In the genomic region with DNA sequence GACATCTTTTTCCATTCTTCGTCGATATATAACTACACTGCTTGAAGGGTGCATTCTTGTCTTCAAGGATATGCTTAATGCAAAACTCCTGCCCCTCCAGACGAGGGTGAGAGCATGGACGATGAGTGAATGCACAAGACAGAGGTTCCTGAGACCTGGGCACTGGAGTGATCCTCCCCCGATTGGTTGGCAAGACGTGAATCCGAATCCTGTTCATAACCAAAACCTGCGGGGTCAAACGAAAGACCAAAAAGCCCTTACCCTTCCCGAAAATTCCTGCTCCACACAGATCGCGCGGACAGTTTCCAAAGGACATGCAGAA, we compare ENCODE assay signal across 8 cellular contexts. TPM values are rescaled to one million over a fixed set of nuclear protein-coding genes. Genes with fewer than 3 reads are reported as not detected.
DNase-seq lines count a peak whose midpoint lies in the region; ATAC-seq and TF ChIP-seq lines count a peak whose summit lies in the region.

No MANE protein-coding gene starts in this region.

- H3K4me1 ChIP-seq in GM23338 (ENCODE audit: insufficient read depth) (no peaks in the 10 kb centered on the region; the same call in 1 of the 2 replicates), rectal smooth muscle tissue (ENCODE audit: control insufficient read depth, insufficient read depth, low read length) (peaks cover 5% of the 10 kb centered on the region)

- H3K4me1 Mint-ChIP-seq in GM23338 (peaks cover 16% of the 10 kb centered on the region), glutamatergic neuron (ENCODE audit: low read depth, unreplicated experiment) (peaks cover 17% of the 10 kb centered on the region)
- peaks cover 45% of the 10 kb centered on the region for H3K4me1 Mint-ChIP-seq in activated CD4-positive, alpha-beta memory T cell treated with anti-CD3 and anti-CD28 coated beads for 36 hours (ENCODE audit: low read depth)

- CTCF ChIA-PET in AG04449 (lab: Yijun Ruan, JAX): no interaction called here
- CTCF ChIA-PET in activated CD4-positive, alpha-beta memory T cell treated with anti-CD3 and anti-CD28 coated beads for 36 hours (lab: Charles Lee): interaction anchor here (1.4 to 2.5 kb wide), 2 partner anchors 11 to 114 kb away, joined by 4 to 9 read pairs; no protein-coding TSS in a partner anchor

- H3K27me3 Mint-ChIP-seq in GM23338 (ENCODE audit: insufficient read depth, low read depth, poor library complexity) (peaks cover 7% of the 10 kb centered on the region), glutamatergic neuron (ENCODE audit: unreplicated experiment) (no peaks in the 10 kb centered on the region)
- no peaks in the 10 kb centered on the region for H3K27me3 Mint-ChIP-seq in activated CD4-positive, alpha-beta memory T cell treated with anti-CD3 and anti-CD28 coated beads for 36 hours

- POLR2A ChIA-PET in AG04449 (lab: Yijun Ruan, JAX): interaction anchor here (1.0 kb wide), 1 partner anchor 8 kb away, joined by 3 read pairs; no protein-coding TSS in a partner anchor
- POLR2A ChIA-PET in activated CD4-positive, alpha-beta memory T cell treated with anti-CD3 and anti-CD28 coated beads for 36 hours (lab: Charles Lee): interaction anchor here (1.0 to 2.5 kb wide), 5 partner anchors 8 to 449 kb away, joined by 3 to 9 read pairs (median 7); a partner anchor contains a TSS

- intact Hi-C loops in activated CD4-positive, alpha-beta memory T cell treated with anti-CD3 and anti-CD28 coated beads for 36 hours (cut with micrococcal nuclease): loop anchor here (5.0 kb wide), 2 partner anchors 116 to 171 kb away; a partner anchor contains a TSS
- intact Hi-C loops in sciatic nerve (cut with DNase I): no loop called here

- no peaks in the 10 kb centered on the region for H3K9me3 Mint-ChIP-seq in GM23338
- no peaks in the 10 kb centered on the region for H3K9me3 Mint-ChIP-seq in activated CD4-positive, alpha-beta memory T cell treated with anti-CD3 and anti-CD28 coated beads for 36 hours
- H3K9me3 Mint-ChIP-seq in glutamatergic neuron (ENCODE audit: unreplicated experiment): peaks cover 9% of the 10 kb centered on the region

- H3K4me3 Mint-ChIP-seq in GM23338: peak overlapping the region; percentile 98
- H3K4me3 Mint-ChIP-seq in activated CD4-positive, alpha-beta memory T cell treated with anti-CD3 and anti-CD28 coated beads for 36 hours: peak overlapping the region; percentile 99
- H3K4me3 Mint-ChIP-seq in glutamatergic neuron (ENCODE audit: unreplicated experiment): peak overlapping the region; percentile 100

- H3K27ac ChIP-seq in GM23338 (ENCODE audit: low read depth): peak overlapping the region; percentile 86
- peak overlapping the region; percentile 98 for H3K27ac ChIP-seq in rectal smooth muscle tissue (ENCODE audit: low read depth, low read length)

- H3K9me2 ChIP-seq in GM23338 (ENCODE audit: insufficient read depth): no peaks in the 10 kb centered on the region

- peak overlapping the region; percentile 98 for H3K4me2 ChIP-seq in GM23338

- H2AFZ ChIP-seq in GM23338: peak overlapping the region; percentile 64

- H3F3A ChIP-seq in GM23338 (replicated peaks; ENCODE audit: low read depth): 0 out of 2 replicates have a peak, but pooled peaks cover 4% of the 10 kb centered on the region

- TF ChIP-seq CTCF in AG04449 (IDR thresholded peaks at IDR 0.05; ENCODE audit: insufficient read depth, low read length, missing control alignments) (no peak), GM23338 (conservative IDR thresholded peaks at IDR 0.05; ENCODE audit: low read depth in 2 of 2) (no peak), glutamatergic neuron (IDR thresholded peaks at IDR 0.05; ENCODE audit: partially characterized antibody, unreplicated experiment) (no peak), omental fat pad (IDR thresholded peaks at IDR 0.05) (no peak)

- no peaks in the 10 kb centered on the region for H3K27me3 ChIP-seq in GM23338 (ENCODE audit: insufficient read depth)
- H3K27me3 ChIP-seq in rectal smooth muscle tissue (ENCODE audit: control insufficient read depth, insufficient read depth, low read length): no peaks in the 10 kb centered on the region

- DNase-seq in AG04449 (ENCODE audit: low read depth, low spot score) (no peak), GM23338 (ENCODE audit: low spot score) (no peak), glutamatergic neuron (no peak), omental fat pad (ENCODE audit: low spot score) (no peak), sciatic nerve (ENCODE audit: low spot score) (no peak)
- DNase-seq in activated CD4-positive, alpha-beta memory T cell treated with anti-CD3 and anti-CD28 coated beads for 36 hours: no peak

- H3K4me3 ChIP-seq in AG04449 (ENCODE audit: low read depth, low read length): peak overlapping the region; percentile 90
- peak overlapping the region; percentile 94 for H3K4me3 ChIP-seq in GM23338
- peak overlapping the region; percentile 100 for H3K4me3 ChIP-seq in rectal smooth muscle tissue (ENCODE audit: low read length)

- peak; percentile 5 for ATAC-seq in GM23338
- ATAC-seq in omental fat pad (ENCODE audit: low FRiP score): no peak
- no peak for ATAC-seq in GM18520 (IDR thresholded peaks at IDR 0.05; ENCODE audit: unreplicated experiment)
- no peak for ATAC-seq in sciatic nerve

- peaks cover 16% of the 10 kb centered on the region for H4K20me1 ChIP-seq in GM23338 (replicated peaks; ENCODE audit: insufficient read depth)

- peaks cover 49% of the 10 kb centered on the region for H3K36me3 Mint-ChIP-seq in GM23338 (ENCODE audit: low read depth)
- H3K36me3 Mint-ChIP-seq in activated CD4-positive, alpha-beta memory T cell treated with anti-CD3 and anti-CD28 coated beads for 36 hours: peaks cover 35% of the 10 kb centered on the region
- H3K36me3 Mint-ChIP-seq in glutamatergic neuron (ENCODE audit: unreplicated experiment): peaks cover 3% of the 10 kb centered on the region

- H3K79me2 ChIP-seq in GM23338 (replicated peaks; ENCODE audit: insufficient read depth): peaks cover 56% of the 10 kb centered on the region

- H3K27ac Mint-ChIP-seq in GM23338 (peak overlapping the region; percentile 99), glutamatergic neuron (ENCODE audit: unreplicated experiment) (peak overlapping the region; percentile 99)
- H3K27ac Mint-ChIP-seq in activated CD4-positive, alpha-beta memory T cell treated with anti-CD3 and anti-CD28 coated beads for 36 hours: peak overlapping the region; percentile 94

- peak overlapping the region; percentile 100 for H3K9ac ChIP-seq in rectal smooth muscle tissue (ENCODE audit: low read length)

- peaks cover 34% of the 10 kb centered on the region for H3K36me3 ChIP-seq in GM23338 (ENCODE audit: insufficient read depth)
- peaks cover 3% of the 10 kb centered on the region for H3K36me3 ChIP-seq in rectal smooth muscle tissue (ENCODE audit: control insufficient read depth, insufficient read depth, low read length)

RNA-seq across cellular contexts. Expression of a gene that starts 0.7 kb away (rescaled TPM):
- 71.3 and 92.5 TPM in 2 replicates for total RNA-seq in GM23338 (2014; rRNA removed; shearing (Covaris generic))
- 29.3 and 35.1 TPM in 2 replicates for polyA plus RNA-seq in GM23338 (2016; fragmentation: Nextera tagmentation; extraction: Ambion mirVana)
- 10 to 100 TPM; 45.7 to 48.4 TPM for total RNA-seq in activated CD4-positive, alpha-beta memory T cell treated with anti-CD3 and anti-CD28 coated beads for 36 hours
- total RNA-seq in glutamatergic neuron (ENCODE audit: unreplicated experiment) (48.9 TPM), omental fat pad (10 to 100 TPM; 38.3 to 64.2 (median 49.7) TPM), sciatic nerve (27.0 TPM)

RNA-seq across cellular contexts. Expression of a gene that starts 35.1 kb away (rescaled TPM):
- 28.7 and 33.6 TPM in 2 replicates for total RNA-seq in GM23338 (2014; rRNA removed; shearing (Covaris generic))
- polyA plus RNA-seq in GM23338 (2016; fragmentation: Nextera tagmentation; extraction: Ambion mirVana): 9.3 and 12.8 TPM in 2 replicates
- 10 to 100 TPM; 66.2 to 73.3 TPM for total RNA-seq in activated CD4-positive, alpha-beta memory T cell treated with anti-CD3 and anti-CD28 coated beads for 36 hours
- total RNA-seq in glutamatergic neuron (ENCODE audit: unreplicated experiment) (42.5 TPM), omental fat pad (10 to 100 TPM; 20.7 to 45.1 (median 32.0) TPM), sciatic nerve (51.5 TPM)
